In genomic region chr11:60257956-60258722, GRCh38 we compare ENCODE assay signal across 1 cellular context.
A peak's percentile ranks its signal among the peaks of the same experiment; 100 is the strongest.
TF ChIP-seq lines count a peak whose summit lies in the region.

No MANE protein-coding gene starts in this region.

TF ChIP-seq in HepG2, 621 proteins besides CTCF, POLR2A, EP300 and RAD21:
- TF ChIP-seq CREB1 (IDR thresholded peaks at IDR 0.05): peak; percentile 27; the same call in 1 of the 2 replicates
- TF ChIP-seq CREB1 (CRISPR knock-in tag; IDR thresholded peaks at IDR 0.05): no peak
- no peak for TF ChIP-seq CENPX (CRISPR knock-in tag; IDR thresholded peaks at IDR 0.05)
